In genomic region chr19:2047449-2048103, GRCh38 we compare ENCODE assay signal across 8 cellular contexts. TPM values are rescaled to one million over a fixed set of nuclear protein-coding genes. Genes with fewer than 3 reads are reported as not detected.
A peak's percentile ranks its signal among the peaks of the same experiment; 100 is the strongest.
DNase-seq lines count a peak whose midpoint lies in the region; ATAC-seq and TF ChIP-seq lines count a peak whose summit lies in the region.

No MANE protein-coding gene starts in this region.

- H3K27me3 ChIP-seq in DOHH2 (ENCODE audit: control insufficient read depth, low read length): no peaks in the 10 kb centered on the region
- H3K27me3 ChIP-seq in trophoblast cell (ENCODE audit: insufficient read depth, low read length): no peaks in the 10 kb centered on the region

- no peak overlapping the region for H2BK12ac ChIP-seq in trophoblast cell (ENCODE audit: low read length)

- no peak overlapping the region for H4K91ac ChIP-seq in trophoblast cell (ENCODE audit: low read depth, low read length)

- H3K9ac ChIP-seq in trophoblast cell (ENCODE audit: low read length): no peak overlapping the region

- H3K4me3 ChIP-seq in DOHH2 (ENCODE audit: low read length) (peak overlapping the region; percentile 99), OCI-LY7 (ENCODE audit: low read depth, low read length, poor library complexity, severe bottlenecking) (peak overlapping the region; percentile 98), trophoblast cell (ENCODE audit: low read depth, low read length) (peak overlapping the region; percentile 16)

- peak overlapping the region; percentile 98 for H3K4me2 ChIP-seq in DOHH2 (ENCODE audit: low read length)
- H3K4me2 ChIP-seq in OCI-LY7 (ENCODE audit: low read length): peak overlapping the region; percentile 93
- H3K4me2 ChIP-seq in trophoblast cell (ENCODE audit: low read length): no peak overlapping the region

- no peak overlapping the region for H3K14ac ChIP-seq in trophoblast cell (ENCODE audit: low read length)

- H3K9me2 ChIP-seq in DOHH2 (replicated peaks; ENCODE audit: control insufficient read depth, low read length) (no peaks in the 10 kb centered on the region), OCI-LY7 (ENCODE audit: insufficient read depth, low read length) (no peaks in the 10 kb centered on the region)

- no TSS peak for BruUV-seq in OCI-LY7 (replicated peaks; lab: Mats Ljungman, UMichigan)

- H2AK5ac ChIP-seq in trophoblast cell (ENCODE audit: low read length): no peak overlapping the region

- H4K8ac ChIP-seq in trophoblast cell (ENCODE audit: low read depth, low read length): no peak overlapping the region

- H3K27ac ChIP-seq in DOHH2 (ENCODE audit: low read depth, low read length) (peak overlapping the region; percentile 85; the same call in 1 of the 2 replicates), OCI-LY7 (ENCODE audit: low read depth, low read length, poor library complexity, severe bottlenecking) (peak overlapping the region; percentile 16), trophoblast cell (ENCODE audit: low read depth, low read length) (no peak overlapping the region)

- H3F3A ChIP-seq in DOHH2 (ENCODE audit: control insufficient read depth, insufficient read depth): peaks cover 60% of the 10 kb centered on the region

- H3K23ac ChIP-seq in trophoblast cell (ENCODE audit: low read length): no peak overlapping the region

- no peak overlapping the region for H4K12ac ChIP-seq in trophoblast cell (ENCODE audit: low read depth, low read length)

- no peak for ATAC-seq in HG03521 (IDR thresholded peaks at IDR 0.05; ENCODE audit: unreplicated experiment)

- DNase-seq in OCI-LY7 (ENCODE audit: low spot score): no peak
- peak; percentile 47 for DNase-seq in ecto neural progenitor cell (ENCODE audit: low spot score)
- DNase-seq in trophoblast cell: peak in 1 of 2 donors; percentile 19
- DNase-seq in NCI-H2081 (lab: John Stamatoyannopoulos, UW): no peak
- DNase-seq in NK-92 treated with Interleukin-12 subunit alpha and Interleukin-12 subunit beta, amount 100 ng/mL, for 24 hours (lab: John Stamatoyannopoulos, UW): no peak
- no peak for DNase-seq in NCI-H1048 (lab: John Stamatoyannopoulos, UW)

- WGBS in trophoblast cell (ENCODE audit: extremely low coverage, insufficient coverage, insufficient read length): no CpG with 5 or more reads among the region's 22 CpGs

- no peak overlapping the region for H2BK120ac ChIP-seq in trophoblast cell (ENCODE audit: insufficient read depth, low read length, poor library complexity)

- H3K79me2 ChIP-seq in DOHH2 (ENCODE audit: control insufficient read depth, low read length) (peaks cover 79% of the 10 kb centered on the region), OCI-LY7 (ENCODE audit: insufficient read depth, low read depth, low read length) (peaks cover 30% of the 10 kb centered on the region), trophoblast cell (ENCODE audit: control insufficient read depth, insufficient read depth, low read length, poor library complexity) (peaks cover 17% of the 10 kb centered on the region)

- H3K4me1 ChIP-seq in DOHH2 (ENCODE audit: control insufficient read depth, low read length) (peaks cover 85% of the 10 kb centered on the region), OCI-LY7 (ENCODE audit: insufficient read depth, low read length, poor library complexity, severe bottlenecking) (peaks cover 59% of the 10 kb centered on the region), trophoblast cell (ENCODE audit: control insufficient read depth in 1 of 2, insufficient read depth in 2 of 2, low read length in 2 of 2) (peaks cover 21 to 33% of the 10 kb centered on the region in 2 experiments)

- intact Hi-C loops in OCI-LY7 (cut with micrococcal nuclease; ENCODE audit: unreplicated experiment): no loop called here

- no peak overlapping the region for H2AFZ ChIP-seq in OCI-LY7 (ENCODE audit: low read length)
- H2AFZ ChIP-seq in trophoblast cell (ENCODE audit: insufficient read depth, low read length, poor library complexity): no peak overlapping the region

- H3K4ac ChIP-seq in trophoblast cell (ENCODE audit: low read depth, low read length): no peak overlapping the region

- H3K9me3 ChIP-seq in DOHH2 (ENCODE audit: control insufficient read depth, insufficient read depth, low read length): no peaks in the 10 kb centered on the region
- H3K9me3 ChIP-seq in OCI-LY7 (ENCODE audit: low read length): no peaks in the 10 kb centered on the region
- H3K9me3 ChIP-seq in trophoblast cell (ENCODE audit: insufficient read depth, low read depth, low read length): no peaks in the 10 kb centered on the region

- H2BK5ac ChIP-seq in trophoblast cell (ENCODE audit: low read depth, low read length, poor library complexity): no peak overlapping the region

- TF ChIP-seq CTCF in DOHH2 (IDR thresholded peaks at IDR 0.05; ENCODE audit: low read depth, low read length, poor library complexity, severe bottlenecking) (no peak), OCI-LY7 (conservative IDR thresholded peaks at IDR 0.05; ENCODE audit: low read length) (no peak)

- H3K79me1 ChIP-seq in trophoblast cell (ENCODE audit: low read length): peaks cover 14% of the 10 kb centered on the region

- no peak overlapping the region for H3K18ac ChIP-seq in trophoblast cell (ENCODE audit: low read length)

- H4K20me1 ChIP-seq in DOHH2 (ENCODE audit: control insufficient read depth, insufficient read depth, low read depth, low read length) (peaks cover 58% of the 10 kb centered on the region), OCI-LY7 (ENCODE audit: insufficient read depth, low read length) (0 out of 2 replicates have a peak, but pooled peaks cover 6% of the 10 kb centered on the region)

- H3K36me3 ChIP-seq in DOHH2 (ENCODE audit: control insufficient read depth, low read length) (peaks cover 80% of the 10 kb centered on the region), OCI-LY7 (ENCODE audit: insufficient read depth, low read length) (peaks cover 56% of the 10 kb centered on the region), trophoblast cell (ENCODE audit: control insufficient read depth in 1 of 2, insufficient read depth in 2 of 2, low read length in 2 of 2) (peaks cover 48 to 51% of the 10 kb centered on the region in 2 experiments)

- CTCF ChIA-PET in OCI-LY7 (lab: Charles Lee; ENCODE audit: unreplicated experiment): no interaction called here

- POLR2A ChIA-PET in OCI-LY7 (lab: Charles Lee): no interaction called here

RNA-seq across cellular contexts. Expression of gene MKNK2, which starts 3.5 kb away (rescaled TPM):
- 97.0 and 115 TPM in 2 replicates for total RNA-seq in OCI-LY7 (2014; rRNA removed; shearing (Covaris generic))
- total RNA-seq in OCI-LY7 (2022): 200 and 225 TPM in 2 replicates
- polyA plus RNA-seq in trophoblast cell (2013): 339 and 368 TPM in 2 replicates

RNA-seq across cellular contexts. Expression of gene BTBD2, which starts 32.1 kb away (rescaled TPM):
- total RNA-seq in OCI-LY7 (2014; rRNA removed; shearing (Covaris generic)): 41.9 and 53.9 TPM in 2 replicates
- total RNA-seq in OCI-LY7 (2022): 91.6 and 109 TPM in 2 replicates
- 43.8 and 44.5 TPM in 2 replicates for polyA plus RNA-seq in trophoblast cell (2013)

RNA-seq across cellular contexts. Expression of gene MOB3A, which starts 48.5 kb away (rescaled TPM):
- total RNA-seq in OCI-LY7 (2014; rRNA removed; shearing (Covaris generic)): 41.7 and 54.6 TPM in 2 replicates
- 87.5 and 111 TPM in 2 replicates for total RNA-seq in OCI-LY7 (2022)
- polyA plus RNA-seq in trophoblast cell (2013): 34.5 and 34.8 TPM in 2 replicates

RNA-seq across cellular contexts. Expression of gene IZUMO4, which starts 49.1 kb away (rescaled TPM):
- 11.2 and 12.9 TPM in 2 replicates for total RNA-seq in OCI-LY7 (2014; rRNA removed; shearing (Covaris generic))
- total RNA-seq in OCI-LY7 (2022): 6.1 and 7.3 TPM in 2 replicates
- polyA plus RNA-seq in trophoblast cell (2013): 1.2 and 1.5 TPM in 2 replicates

Comparison
In these comparisons a context has a peak if more than half of its experiments do, and no peak if none do; other contexts are left out.
1. H3K4me3 ChIP-seq: peak in every context shown above with its lines; median percentile 99 in DOHH2; 98 in OCI-LY7; 16 in trophoblast cell.